8 cellular contexts compared by ENCODE assay signal in the genomic region with DNA sequence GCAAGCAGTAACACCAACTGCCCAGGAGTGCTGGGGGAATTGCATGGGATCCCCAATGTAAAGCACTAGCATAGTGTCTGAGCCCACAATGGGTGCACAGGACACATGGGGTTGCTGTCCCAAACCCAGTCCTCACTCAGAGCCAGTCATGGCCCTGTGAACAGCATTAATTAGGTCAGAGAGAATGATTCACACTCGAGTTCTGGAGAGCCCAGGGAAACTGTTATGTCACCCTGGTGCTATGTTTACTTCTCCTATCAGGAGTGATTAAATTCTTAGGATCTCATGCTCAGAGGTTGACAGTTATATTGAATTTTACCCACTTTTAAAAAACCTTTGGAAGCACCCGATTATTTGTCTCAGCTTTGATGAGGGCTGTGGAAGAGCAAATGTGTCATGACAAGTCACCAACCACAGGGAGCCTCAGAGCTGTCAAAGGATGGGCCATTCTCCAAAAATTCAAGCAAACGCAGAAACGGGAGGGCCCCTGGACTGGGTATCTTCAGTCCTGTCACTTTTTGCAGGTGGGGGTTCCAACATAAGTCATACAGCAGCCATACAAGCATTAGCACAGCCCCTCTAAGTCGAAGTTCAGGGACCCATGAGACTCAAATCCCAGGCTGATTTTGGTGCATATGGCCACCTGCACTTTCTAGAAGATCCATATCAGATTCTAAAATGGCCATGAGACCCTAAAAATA. TPM values are rescaled to one million over a fixed set of nuclear protein-coding genes. Genes with fewer than 3 reads are reported as not detected.
A peak's percentile ranks its signal among the peaks of the same experiment; 100 is the strongest.
DNase-seq lines count a peak whose midpoint lies in the region; ATAC-seq and TF ChIP-seq lines count a peak whose summit lies in the region.

No MANE protein-coding gene starts in this region.

- H3K4me3 Mint-ChIP-seq in stimulated activated naive CD8-positive, alpha-beta T cell treated with anti-CD3 and anti-CD28 coated beads, Interleukin-15, Interleukin-2, amounts not matched to agents 100 ng/mL and 50 ng/mL, for 24 hours = peak overlapping the region; percentile 84
- H3K4me3 Mint-ChIP-seq in immature natural killer cell = peak overlapping the region; percentile 83 to 92 (median 91)
- H3K4me3 Mint-ChIP-seq in stimulated activated naive B cell treated with anti-CD40 and anti-IgM and Interleukin-4, amounts not matched to agents 10 μg/mL and 1 μg/mL and 100 μg/mL, for 72 hours = peak overlapping the region; percentile 85 to 90

- H3K27me3 ChIP-seq in adrenal gland = no peaks in the 10 kb centered on the region

- H3K27ac ChIP-seq in adrenal gland = peak overlapping the region in 4 of 5 donors; percentile 81 to 94 (median 92)

- peaks cover 36% of the 10 kb centered on the region for H3K4me1 Mint-ChIP-seq in stimulated activated naive CD8-positive, alpha-beta T cell treated with anti-CD3 and anti-CD28 coated beads, Interleukin-15, Interleukin-2, amounts not matched to agents 100 ng/mL and 50 ng/mL, for 24 hours (ENCODE audit: low read depth)
- H3K4me1 Mint-ChIP-seq in immature natural killer cell = peaks cover 58 to 68% of the 10 kb centered on the region in 2 donors
- peaks cover 27 to 61% of the 10 kb centered on the region in 2 donors for H3K4me1 Mint-ChIP-seq in stimulated activated naive B cell treated with anti-CD40 and anti-IgM and Interleukin-4, amounts not matched to agents 10 μg/mL and 1 μg/mL and 100 μg/mL, for 72 hours

- ATAC-seq in stimulated activated naive CD8-positive, alpha-beta T cell treated with anti-CD3 and anti-CD28 coated beads, Interleukin-15, Interleukin-2, amounts not matched to agents 100 U/mL and 50 U/mL, for 24 hours = no peak
- no peak for ATAC-seq in stimulated activated naive B cell treated with anti-CD40 and anti-IgM and Interleukin-4, amounts not matched to agents 10 μg/mL and 1 μg/mL and 100 μg/mL, for 72 hours (replicated peaks)
- ATAC-seq in GM18502 (IDR thresholded peaks at IDR 0.05; ENCODE audit: poor library complexity, unreplicated experiment) = no peak

- H3K36me3 Mint-ChIP-seq in stimulated activated naive CD8-positive, alpha-beta T cell treated with anti-CD3 and anti-CD28 coated beads, Interleukin-15, Interleukin-2, amounts not matched to agents 100 ng/mL and 50 ng/mL, for 24 hours (ENCODE audit: low read depth) = peaks cover 12% of the 10 kb centered on the region
- peaks cover 8 to 25% (median 21%) of the 10 kb centered on the region in 3 donors for H3K36me3 Mint-ChIP-seq in immature natural killer cell
- H3K36me3 Mint-ChIP-seq in stimulated activated naive B cell treated with anti-CD40 and anti-IgM and Interleukin-4, amounts not matched to agents 10 μg/mL and 1 μg/mL and 100 μg/mL, for 72 hours = peaks cover 15 to 29% of the 10 kb centered on the region in 2 donors

- 27 to 41% (median 34%) methylated on average over 5 of the region's 5 CpGs for WGBS in adrenal gland, 4 donors

- peak in 1 of 2 donors; percentile 40 for TF ChIP-seq POLR2A in adrenal gland (IDR thresholded peaks at IDR 0.05)

- TF ChIP-seq CTCF in adrenal gland (IDR thresholded peaks at IDR 0.05) = no peak

- H3K9me3 Mint-ChIP-seq in stimulated activated naive CD8-positive, alpha-beta T cell treated with anti-CD3 and anti-CD28 coated beads, Interleukin-15, Interleukin-2, amounts not matched to agents 100 ng/mL and 50 ng/mL, for 24 hours = no peaks in the 10 kb centered on the region
- no peaks in the 10 kb centered on the region for H3K9me3 Mint-ChIP-seq in immature natural killer cell
- H3K9me3 Mint-ChIP-seq in stimulated activated naive B cell treated with anti-CD40 and anti-IgM and Interleukin-4, amounts not matched to agents 10 μg/mL and 1 μg/mL and 100 μg/mL, for 72 hours = no peaks in the 10 kb centered on the region

- H3K36me3 ChIP-seq in adrenal gland (replicated peaks in 1 of 2) = peaks cover 0 to 5% of the 10 kb centered on the region in 2 donors

- H3K27ac Mint-ChIP-seq in stimulated activated naive CD8-positive, alpha-beta T cell treated with anti-CD3 and anti-CD28 coated beads, Interleukin-15, Interleukin-2, amounts not matched to agents 100 ng/mL and 50 ng/mL, for 24 hours = peak overlapping the region; percentile 29
- peak overlapping the region; percentile 43 to 84 (median 72) for H3K27ac Mint-ChIP-seq in immature natural killer cell
- peak overlapping the region; percentile 89 for H3K27ac Mint-ChIP-seq in stimulated activated naive B cell treated with anti-CD40 and anti-IgM and Interleukin-4, amounts not matched to agents 10 μg/mL and 1 μg/mL and 100 μg/mL, for 72 hours

- no peaks in the 10 kb centered on the region for H3K27me3 Mint-ChIP-seq in stimulated activated naive CD8-positive, alpha-beta T cell treated with anti-CD3 and anti-CD28 coated beads, Interleukin-15, Interleukin-2, amounts not matched to agents 100 ng/mL and 50 ng/mL, for 24 hours
- H3K27me3 Mint-ChIP-seq in immature natural killer cell (ENCODE audit: low read depth in 3 of 3) = peaks cover 0 to 4% (median 3%) of the 10 kb centered on the region in 3 donors
- H3K27me3 Mint-ChIP-seq in stimulated activated naive B cell treated with anti-CD40 and anti-IgM and Interleukin-4, amounts not matched to agents 10 μg/mL and 1 μg/mL and 100 μg/mL, for 72 hours = peaks cover 8 to 9% of the 10 kb centered on the region in 2 donors

- peaks cover 20 to 26% of the 10 kb centered on the region in 2 donors for H3K4me1 ChIP-seq in adrenal gland (replicated peaks in 1 of 2)

- no peak for DNase-seq in stimulated activated naive CD8-positive, alpha-beta T cell treated with anti-CD3 and anti-CD28 coated beads, Interleukin-15, Interleukin-2, amounts not matched to agents 100 U/mL and 50 U/mL, for 24 hours
- DNase-seq in adrenal gland (peak in 5 of 7 donors; percentile 34 to 70 (median 63)), immature natural killer cell (no peak), NCI-H526 treated with DMSO at 0.1 percent for 48 hours (lab: John Stamatoyannopoulos, UW) (no peak), NCI-H82 treated with DMSO at 0.1 percent for 48 hours (lab: John Stamatoyannopoulos, UW; ENCODE audit: unreplicated experiment) (no peak)
- DNase-seq in stimulated activated naive B cell treated with anti-CD40 and anti-IgM and Interleukin-4, amounts not matched to agents 10 μg/mL and 1 μg/mL and 100 μg/mL, for 72 hours = no peak

- intact Hi-C loops in adrenal gland (cut with DNase I) = no loop called here

- H3K4me3 ChIP-seq in adrenal gland = peak overlapping the region in 2 of 4 donors; percentile 50 to 79

- H3K9me3 ChIP-seq in adrenal gland (replicated peaks in 1 of 3) = no peaks in the 10 kb centered on the region

RNA-seq across cellular contexts. Expression of a gene that starts 1.3 kb away (rescaled TPM):
- total RNA-seq in adrenal gland = 10 to 100 TPM in 7 of 8 donors, 1 to 10 TPM in 1; 6.6 to 38.8 (median 25.0) TPM
- 10 to 100 TPM in 2 of 3 donors, 1 to 10 TPM in 1; 5.2 to 47.5 (median 38.3) TPM for polyA plus RNA-seq in adrenal gland
- 10 to 100 TPM; 36.7 to 45.6 (median 38.0) TPM for polyA plus RNA-seq in immature natural killer cell

RNA-seq across cellular contexts. Expression of a gene that starts 20.3 kb away (rescaled TPM):
- total RNA-seq in adrenal gland = 100 to 1,000 TPM in 4 of 8 donors, 10 to 100 TPM in 4; 13.2 to 179 (median 95.2) TPM
- 10 to 100 TPM; 17.6 to 86.8 (median 18.2) TPM for polyA plus RNA-seq in adrenal gland
- not detected for polyA plus RNA-seq in immature natural killer cell

RNA-seq across cellular contexts. Expression of a gene that starts 42.4 kb away (rescaled TPM):
- total RNA-seq in adrenal gland = 10 to 100 TPM in 7 of 8 donors, 1 to 10 TPM in 1; 8.0 to 17.3 (median 13.2) TPM
- 10 to 100 TPM; 10.9 to 21.3 (median 11.7) TPM for polyA plus RNA-seq in adrenal gland
- polyA plus RNA-seq in immature natural killer cell = 10 to 100 TPM; 53.4 to 73.5 (median 58.8) TPM

RNA-seq across cellular contexts. Expression of a gene that starts 47.2 kb away (rescaled TPM):
- not detected for total RNA-seq in adrenal gland
- not detected for polyA plus RNA-seq in adrenal gland
- not detected for polyA plus RNA-seq in immature natural killer cell

Comparison
In these comparisons a context has a peak if more than half of its experiments do, and no peak if none do; other contexts are left out.
1. H3K27ac Mint-ChIP-seq: peak in every context shown above with its lines; median percentile 89 in stimulated activated naive B cell treated with anti-CD40 and anti-IgM and Interleukin-4, amounts not matched to agents 10 μg/mL and 1 μg/mL and 100 μg/mL, for 72 hours; 72 in immature natural killer cell; 29 in stimulated activated naive CD8-positive, alpha-beta T cell treated with anti-CD3 and anti-CD28 coated beads, Interleukin-15, Interleukin-2, amounts not matched to agents 100 ng/mL and 50 ng/mL, for 24 hours.
2. DNase-seq: peak in adrenal gland (5 of 7); none in stimulated activated naive CD8-positive, alpha-beta T cell treated with anti-CD3 and anti-CD28 coated beads, Interleukin-15, Interleukin-2, amounts not matched to agents 100 U/mL and 50 U/mL, for 24 hours (single experiment), immature natural killer cell (0 of 3), stimulated activated naive B cell treated with anti-CD40 and anti-IgM and Interleukin-4, amounts not matched to agents 10 μg/mL and 1 μg/mL and 100 μg/mL, for 72 hours (single experiment), NCI-H526 treated with DMSO at 0.1 percent for 48 hours (single experiment) and NCI-H82 treated with DMSO at 0.1 percent for 48 hours (single experiment).
3. RNA of a gene that starts 20.3 kb away (polyA plus RNA-seq): 17.6 to 86.8 TPM in adrenal gland; not detected in immature natural killer cell; every median in the first group is over 10 times any median in the second.
4. Peak in every context shown above with its lines, with median percentiles within 50 percentile points of each other: H3K4me3 Mint-ChIP-seq.